13 cellular contexts compared by ENCODE assay signal in genomic region chr7:72336382-72336886, GRCh38.
DNase-seq lines count a peak whose midpoint lies in the region; ATAC-seq and TF ChIP-seq lines count a peak whose summit lies in the region.
"Had no signal": no experiment of that assay in that cellular context is flagged by ENCODE, and none has a peak within 500 bp of the region (broad histone marks: within the 10 kb centered on the region; RNA-seq: fewer than 3 reads in every experiment).

No MANE protein-coding gene starts in this region.

- no peak overlapping the region for H3K9ac ChIP-seq in BLaER1 treated with 17β-estradiol and CSF1 and Interleukin-3, amounts not matched to agents 10 nM and 100 nM
- H3K9ac ChIP-seq in HUES48 (ENCODE audit: low read depth, low read length) (peak overlapping the region; percentile 63), endodermal cell (ENCODE audit: extremely low read depth, low read length, poor library complexity, severe bottlenecking) (no peak overlapping the region)

- peaks cover 44 to 66% (median 57%) of the 10 kb centered on the region in 11 experiments for H3K9me3 ChIP-seq in BLaER1 treated with 17β-estradiol and CSF1 and Interleukin-3, amounts not matched to agents 10 nM and 100 nM (replicated peaks in 1 of 11)
- H3K9me3 ChIP-seq in HUES48 (ENCODE audit: control insufficient read depth, insufficient read depth, low read length) (no peaks in the 10 kb centered on the region), endodermal cell (ENCODE audit: control insufficient read depth, low read length) (peaks cover 27% of the 10 kb centered on the region), upper lobe of right lung (no peaks in the 10 kb centered on the region)

- H3K27ac ChIP-seq in BLaER1 treated with 17β-estradiol and CSF1 and Interleukin-3, amounts not matched to agents 10 nM and 100 nM, result no peak overlapping the region
- H3K27ac ChIP-seq in HUES48 (ENCODE audit: low read depth, low read length) (no peak overlapping the region), endodermal cell (ENCODE audit: low read depth, low read length) (no peak overlapping the region), upper lobe of right lung (no peak overlapping the region)

- H3K4me1 Mint-ChIP-seq in endodermal cell (peaks cover 11% of the 10 kb centered on the region), nephron (no peaks in the 10 kb centered on the region)

- H3K27ac Mint-ChIP-seq in endodermal cell (no peak overlapping the region), nephron (no peak overlapping the region)
- H3K27ac Mint-ChIP-seq: activated CD4-positive, alpha-beta memory T cell treated with anti-CD3 and anti-CD28 coated beads for 36 hours; stimulated activated naive B cell treated with anti-CD40 and anti-IgM and Interleukin-4, amounts not matched to agents 10 μg/mL and 1 μg/mL and 100 μg/mL, for 72 hours had no signal

- H3K9me3 Mint-ChIP-seq in endodermal cell (peaks cover 24% of the 10 kb centered on the region), nephron (peaks cover 36% of the 10 kb centered on the region)

- H3K4me2 ChIP-seq in BLaER1 treated with 17β-estradiol and CSF1 and Interleukin-3, amounts not matched to agents 10 nM and 100 nM, result peak overlapping the region in 8 of 11 experiments; percentile 10 to 42 (median 29); a peak in 11 of 22 replicates

- peak overlapping the region in 7 of 10 experiments; percentile 11 to 43 (median 32); a peak in 9 of 20 replicates for H3K4me3 ChIP-seq in BLaER1 treated with 17β-estradiol and CSF1 and Interleukin-3, amounts not matched to agents 10 nM and 100 nM
- H3K4me3 ChIP-seq in HUES48 (ENCODE audit: low read depth, low read length), result peak overlapping the region; percentile 75
- H3K4me3 ChIP-seq in endodermal cell (ENCODE audit: low read length), result peak overlapping the region; percentile 81
- H3K4me3 ChIP-seq in upper lobe of right lung, result no peak overlapping the region

- H3K4me3 Mint-ChIP-seq in endodermal cell (peak overlapping the region; percentile 74), nephron (peak overlapping the region; percentile 54 to 70 (median 69))
- H3K4me3 Mint-ChIP-seq: activated CD4-positive, alpha-beta memory T cell treated with anti-CD3 and anti-CD28 coated beads for 36 hours; stimulated activated naive B cell treated with anti-CD40 and anti-IgM and Interleukin-4, amounts not matched to agents 10 μg/mL and 1 μg/mL and 100 μg/mL, for 72 hours had no signal

- H3K36me3 ChIP-seq in BLaER1 treated with 17β-estradiol and CSF1 and Interleukin-3, amounts not matched to agents 10 nM and 100 nM, result peaks cover 0 to 7% (median 0%) of the 10 kb centered on the region in 11 experiments; a peak in 1 of 22 replicates
- no peaks in the 10 kb centered on the region for H3K36me3 ChIP-seq in HUES48 (ENCODE audit: control insufficient read depth, insufficient read depth, low read length)
- no peaks in the 10 kb centered on the region for H3K36me3 ChIP-seq in endodermal cell (ENCODE audit: control insufficient read depth, insufficient read depth, low read length)
- no peaks in the 10 kb centered on the region for H3K36me3 ChIP-seq in upper lobe of right lung

- peaks cover 35 to 51% (median 45%) of the 10 kb centered on the region in 11 experiments for H3K27me3 ChIP-seq in BLaER1 treated with 17β-estradiol and CSF1 and Interleukin-3, amounts not matched to agents 10 nM and 100 nM
- H3K27me3 ChIP-seq in HUES48 (ENCODE audit: control insufficient read depth, insufficient read depth, low read length), result peaks cover 38% of the 10 kb centered on the region
- peaks cover 24% of the 10 kb centered on the region for H3K27me3 ChIP-seq in endodermal cell (ENCODE audit: control insufficient read depth, insufficient read depth, low read length, poor library complexity, severe bottlenecking)
- H3K27me3 ChIP-seq in upper lobe of right lung, result peaks cover 43% of the 10 kb centered on the region

- H4K20me1 ChIP-seq in BLaER1 treated with 17β-estradiol and CSF1 and Interleukin-3, amounts not matched to agents 10 nM and 100 nM, result no peaks in the 10 kb centered on the region

- H3K27me3 Mint-ChIP-seq in endodermal cell (ENCODE audit: insufficient read depth) (peaks cover 35% of the 10 kb centered on the region), nephron (ENCODE audit: low read depth) (peaks cover 86% of the 10 kb centered on the region)

- ATAC-seq in upper lobe of right lung, result no peak
- no peak for ATAC-seq in HG02798 (IDR thresholded peaks at IDR 0.05; ENCODE audit: poor library complexity, unreplicated experiment)
- no peak for ATAC-seq in HG03135 (IDR thresholded peaks at IDR 0.05; ENCODE audit: unreplicated experiment)
- ATAC-seq: stimulated activated naive B cell treated with anti-CD40 and anti-IgM and Interleukin-4, amounts not matched to agents 10 μg/mL and 1 μg/mL and 100 μg/mL, for 72 hours had no signal

- DNase-seq in endodermal cell (no peak), upper lobe of right lung (no peak), dermis blood vessel endothelial cell (no peak)
- DNase-seq: activated CD4-positive, alpha-beta memory T cell treated with anti-CD3 and anti-CD28 coated beads for 36 hours; hippocampal formation; NCI-H345; stimulated activated CD4-positive, alpha-beta T cell treated with anti-CD3 and anti-CD28 coated beads, Interleukin-4, amount 100 ng/mL, for 24 hours; stimulated activated naive B cell treated with anti-CD40 and anti-IgM and Interleukin-4, amounts not matched to agents 10 μg/mL and 1 μg/mL and 100 μg/mL, for 72 hours had no signal

- intact Hi-C loops in upper lobe of right lung (cut with DNase I), result no loop called here

- 0% methylated on average over 8 to 54 of the region's 54 CpGs for WGBS in endodermal cell (ENCODE audit: insufficient coverage in 1 of 2, insufficient read length in 1 of 2), 2 experiments

- no peak for TF ChIP-seq CTCF in endodermal cell (conservative IDR thresholded peaks at IDR 0.05)
- no peak for TF ChIP-seq CTCF in nephron (IDR thresholded peaks at IDR 0.05; ENCODE audit: unreplicated experiment in 3 of 3)
- TF ChIP-seq CTCF in upper lobe of right lung (IDR thresholded peaks at IDR 0.05), result no peak

- peaks cover 0 to 3% (median 0%) of the 10 kb centered on the region in 10 experiments; a peak in 3 of 20 replicates for H3K4me1 ChIP-seq in BLaER1 treated with 17β-estradiol and CSF1 and Interleukin-3, amounts not matched to agents 10 nM and 100 nM
- H3K4me1 ChIP-seq in HUES48 (ENCODE audit: control insufficient read depth, insufficient read depth, low read length) (peaks cover 14% of the 10 kb centered on the region; the same call in 1 of the 2 replicates), endodermal cell (ENCODE audit: control insufficient read depth, insufficient read depth, low read length) (peaks cover 4% of the 10 kb centered on the region), upper lobe of right lung (no peaks in the 10 kb centered on the region)

- H3K36me3 Mint-ChIP-seq in endodermal cell (ENCODE audit: low read depth) (peaks cover 13% of the 10 kb centered on the region), nephron (ENCODE audit: low read depth) (no peaks in the 10 kb centered on the region)
- H3K36me3 Mint-ChIP-seq: activated CD4-positive, alpha-beta memory T cell treated with anti-CD3 and anti-CD28 coated beads for 36 hours had no signal
